Comparison of ENCODE assay signal across 1 cellular context in the genomic region with DNA sequence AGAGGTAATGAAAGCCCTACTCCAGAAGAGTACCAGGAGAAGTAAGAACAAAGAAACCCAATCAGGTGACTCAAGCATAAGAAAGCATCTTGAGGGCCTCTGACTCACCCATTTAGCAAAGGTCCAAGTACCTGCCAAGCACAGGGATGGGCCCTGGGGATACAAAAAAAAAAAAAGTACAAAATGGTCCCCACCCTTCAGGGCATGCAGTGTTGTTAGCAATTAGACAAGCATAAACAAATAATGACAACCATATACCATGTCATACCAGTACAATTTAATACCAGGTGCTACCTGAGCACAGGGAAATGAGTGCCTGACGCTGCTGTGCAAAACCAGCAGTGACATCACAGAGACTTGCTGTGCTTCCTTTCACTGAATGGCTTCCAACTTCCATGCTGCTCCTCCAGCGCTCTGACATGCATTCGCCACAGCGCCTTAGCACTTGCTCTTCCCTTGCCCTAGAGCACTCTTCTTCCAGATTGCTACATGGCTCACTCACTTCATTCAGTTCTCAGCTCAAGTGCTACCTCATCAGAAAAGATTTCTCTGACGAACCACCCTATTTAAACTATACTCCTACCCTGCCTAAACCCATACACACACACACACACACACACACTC.
TF ChIP-seq lines count a peak whose summit lies in the region.

No MANE protein-coding gene starts in this region.

TF ChIP-seq in GM23338, 12 proteins besides CTCF, POLR2A, EP300 and RAD21 (continued from another document):
- TF ChIP-seq CREB1 (CRISPR knock-in tag; IDR thresholded peaks at IDR 0.05; ENCODE audit: low read depth) (no peak), ZNF114 (CRISPR knock-in tag; IDR thresholded peaks at IDR 0.05) (no peak), EZH2 (IDR thresholded peaks at IDR 0.05; ENCODE audit: low read depth, unreplicated experiment) (no peak), POLR2AphosphoS5 (IDR thresholded peaks at IDR 0.05; ENCODE audit: low read depth) (no peak)
